ENCODE assay signal across 8 cellular contexts in the genomic region with DNA sequence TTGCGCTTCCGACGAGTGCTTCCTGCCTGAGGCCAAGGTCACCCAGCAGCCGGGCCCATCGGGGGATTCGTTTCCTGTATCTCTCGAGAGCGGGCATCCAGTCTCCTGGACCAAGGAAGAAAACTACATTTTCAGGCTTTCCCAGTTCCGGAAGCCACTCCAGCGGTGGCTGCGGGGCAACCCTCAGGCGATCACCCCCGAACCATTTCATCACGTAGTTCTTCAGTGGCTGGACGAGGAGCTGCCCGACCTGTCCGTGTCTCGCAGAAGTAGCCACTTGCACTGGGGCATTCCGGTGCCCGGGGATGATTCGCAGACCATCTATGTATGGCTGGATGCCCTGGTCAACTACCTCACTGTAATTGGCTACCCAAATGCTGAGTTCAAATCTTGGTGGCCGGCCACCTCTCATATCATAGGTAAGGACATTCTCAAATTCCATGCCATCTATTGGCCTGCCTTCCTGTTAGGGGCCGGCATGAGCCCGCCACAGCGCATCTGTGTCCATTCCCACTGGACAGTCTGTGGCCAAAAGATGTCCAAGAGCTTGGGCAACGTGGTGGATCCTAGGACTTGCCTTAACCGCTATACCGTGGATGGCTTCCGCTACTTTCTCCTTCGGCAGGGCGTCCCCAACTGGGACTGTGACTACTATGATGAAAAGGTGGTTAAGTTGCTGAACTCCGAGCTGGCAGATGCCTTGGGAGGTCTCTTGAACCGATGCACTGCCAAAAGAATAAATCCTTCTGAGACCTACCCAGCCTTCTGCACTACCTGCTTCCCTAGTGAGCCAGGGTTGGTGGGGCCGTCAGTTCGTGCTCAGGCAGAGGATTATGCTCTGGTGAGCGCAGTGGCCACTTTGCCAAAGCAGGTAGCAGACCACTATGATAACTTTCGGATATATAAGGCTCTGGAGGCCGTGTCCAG. TPM values are rescaled to one million over a fixed set of nuclear protein-coding genes. Genes with fewer than 3 reads are reported as not detected.
A peak's percentile ranks its signal among the peaks of the same experiment; 100 is the strongest.
DNase-seq lines count a peak whose midpoint lies in the region; ATAC-seq and TF ChIP-seq lines count a peak whose summit lies in the region.

No MANE protein-coding gene starts in this region.

- H3K27me3 ChIP-seq in fibroblast of lung (ENCODE audit: control insufficient read depth, insufficient read depth, low read length) (no peaks in the 10 kb centered on the region), neuronal stem cell (ENCODE audit: control insufficient read depth in 3 of 3, insufficient read depth in 3 of 3, low read depth in 1 of 3, low read length in 3 of 3) (no peaks in the 10 kb centered on the region)

- H3K4me1 ChIP-seq in fibroblast of lung (ENCODE audit: control insufficient read depth, extremely low read depth, insufficient read depth, low read length), result peaks cover 8% of the 10 kb centered on the region
- H3K4me1 ChIP-seq in neuronal stem cell (ENCODE audit: control insufficient read depth in 2 of 2, insufficient read depth in 1 of 2, low read depth in 1 of 2, low read length in 2 of 2), result peaks cover 7 to 10% of the 10 kb centered on the region in 2 donors

- H2AK5ac ChIP-seq in neuronal stem cell (ENCODE audit: low read depth, low read length), result no peak overlapping the region

- H3K36me3 ChIP-seq in fibroblast of lung (ENCODE audit: control insufficient read depth, insufficient read depth, low read length), result no peaks in the 10 kb centered on the region
- peaks cover 0 to 20% of the 10 kb centered on the region in 2 donors for H3K36me3 ChIP-seq in neuronal stem cell (replicated peaks in 1 of 2; ENCODE audit: control insufficient read depth in 2 of 2, insufficient read depth in 2 of 2, low read length in 2 of 2)

- H3K4ac ChIP-seq in neuronal stem cell (ENCODE audit: low read length), result no peak overlapping the region

- H2BK12ac ChIP-seq in neuronal stem cell (ENCODE audit: low read length), result no peak overlapping the region

- no peak overlapping the region for H3K18ac ChIP-seq in neuronal stem cell (ENCODE audit: low read length)

- peak overlapping the region; percentile 55 for H3K9ac ChIP-seq in fibroblast of lung (ENCODE audit: insufficient read depth, low read length)
- H3K9ac ChIP-seq in neuronal stem cell (ENCODE audit: low read depth, low read length, poor library complexity), result peak overlapping the region; percentile 89

- H3K4me2 ChIP-seq in fibroblast of lung (ENCODE audit: extremely low read depth, insufficient read depth, low read length), result peak overlapping the region; percentile 98
- H3K4me2 ChIP-seq in neuronal stem cell (ENCODE audit: insufficient read depth, low read length, poor library complexity, severe bottlenecking), result peak overlapping the region; percentile 97

- no peak overlapping the region for H2BK5ac ChIP-seq in neuronal stem cell (ENCODE audit: low read length)

- no peak overlapping the region for H4K8ac ChIP-seq in neuronal stem cell (ENCODE audit: low read depth, low read length)

- no peak overlapping the region for H2BK15ac ChIP-seq in neuronal stem cell (ENCODE audit: low read length)

- H3K4me3 ChIP-seq in WI38 (ENCODE audit: low read depth, low read length), result peak overlapping the region; percentile 90
- peak overlapping the region; percentile 74 to 92 (median 90) for H3K4me3 ChIP-seq in fibroblast of lung (replicated peaks in 1 of 4; ENCODE audit: control extremely low read depth in 1 of 4, insufficient read depth in 1 of 4, low read depth in 3 of 4, low read length in 4 of 4)
- peak overlapping the region; percentile 85 to 95 for H3K4me3 ChIP-seq in neuronal stem cell (ENCODE audit: low read length in 2 of 2)

- no peak overlapping the region for H4K91ac ChIP-seq in neuronal stem cell (ENCODE audit: low read depth, low read length, poor library complexity)

- no CpG with 5 or more reads among the region's 38 CpGs for WGBS in neuronal stem cell (ENCODE audit: extremely low coverage in 2 of 2, insufficient read length in 2 of 2, insufficient replicate concordance in 1 of 2), 2 donors

- TF ChIP-seq CTCF in WI38 (IDR thresholded peaks at IDR 0.05; ENCODE audit: low read depth, low read length) (no peak), fibroblast of lung (conservative IDR thresholded peaks at IDR 0.05 in 1 of 2, IDR thresholded peaks at IDR 0.05 in 1 of 2; ENCODE audit: low read depth in 1 of 2, low read length in 2 of 2) (no peak)

- no peak overlapping the region for H3K14ac ChIP-seq in neuronal stem cell (ENCODE audit: low read length)

- H4K20me1 ChIP-seq in fibroblast of lung (ENCODE audit: control insufficient read depth, extremely low read depth, insufficient read depth, low read length), result no peaks in the 10 kb centered on the region

- H2AFZ ChIP-seq in fibroblast of lung (ENCODE audit: low read length) (peak overlapping the region; percentile 98), neuronal stem cell (ENCODE audit: low read length) (peak overlapping the region; percentile 96)

- ATAC-seq in HG03097 (IDR thresholded peaks at IDR 0.05; ENCODE audit: low FRiP score, unreplicated experiment) (peak; percentile 19), HG02852 (IDR thresholded peaks at IDR 0.05; ENCODE audit: unreplicated experiment) (no peak), HG02981 (IDR thresholded peaks at IDR 0.05; ENCODE audit: unreplicated experiment) (no peak)

- peaks cover 9% of the 10 kb centered on the region for H3K79me1 ChIP-seq in neuronal stem cell (ENCODE audit: low read depth, low read length)

- peaks cover 35% of the 10 kb centered on the region for H3K79me2 ChIP-seq in fibroblast of lung (ENCODE audit: control insufficient read depth, insufficient read depth, low read length)

- H3K9me3 ChIP-seq in fibroblast of lung (ENCODE audit: control insufficient read depth, insufficient read depth, low read depth, low read length) (no peaks in the 10 kb centered on the region), neuronal stem cell (replicated peaks in 1 of 2; ENCODE audit: control insufficient read depth in 2 of 2, insufficient read depth in 1 of 2, low read depth in 1 of 2, low read length in 2 of 2) (no peaks in the 10 kb centered on the region)

- DNase-seq in CD1c-positive myeloid dendritic cell (ENCODE audit: extremely low spot score), result peak; percentile 41
- DNase-seq in fibroblast of lung (ENCODE audit: low read depth in 2 of 2), result peak; percentile 21 to 27
- no peak for DNase-seq in neuronal stem cell (ENCODE audit: low spot score)
- DNase-seq in SHP77 (lab: John Stamatoyannopoulos, UW), result no peak

- no peak overlapping the region for H3K23ac ChIP-seq in neuronal stem cell (ENCODE audit: low read depth, low read length, poor library complexity)

- peak overlapping the region; percentile 50 for H3K27ac ChIP-seq in fibroblast of lung (ENCODE audit: insufficient read depth, low read length)
- H3K27ac ChIP-seq in neuronal stem cell (replicated peaks; ENCODE audit: low read length), result no peak overlapping the region

- no peak overlapping the region for H2BK120ac ChIP-seq in neuronal stem cell (ENCODE audit: low read depth, low read length)

RNA-seq across cellular contexts. Expression of a gene that starts 1.0 kb away (rescaled TPM):
- 3.3 TPM in 2 replicates for total RNA-seq in fibroblast of lung
- 1.5 and 3.3 TPM in 2 replicates for polyA plus RNA-seq in fibroblast of lung
- polyA plus RNA-seq in fibroblast of lung (2012), result 1.4 and 3.1 TPM in 2 replicates
- 1.3 and 7.0 TPM in 2 replicates for polyA minus RNA-seq in fibroblast of lung (ENCODE audit: low replicate concordance)
- polyA plus RNA-seq in neuronal stem cell (2013, experiment 1 of 2), result 4.5 TPM
- 4.7 TPM for polyA plus RNA-seq in neuronal stem cell (2013, experiment 2 of 2)

RNA-seq across cellular contexts. Expression of a gene that starts 30.8 kb away (rescaled TPM):
- total RNA-seq in fibroblast of lung, result 6.9 and 10.2 TPM in 2 replicates
- polyA plus RNA-seq in fibroblast of lung, result 0.73 and 0.95 TPM in 2 replicates
- 0.24 and 1.1 TPM in 2 replicates for polyA plus RNA-seq in fibroblast of lung (2012)
- 0.15 and 2.1 TPM in 2 replicates for polyA minus RNA-seq in fibroblast of lung (ENCODE audit: low replicate concordance)
- polyA plus RNA-seq in neuronal stem cell (2013, experiment 1 of 2), result 8.6 TPM
- 8.4 TPM for polyA plus RNA-seq in neuronal stem cell (2013, experiment 2 of 2)

Comparison
In these comparisons a context has a peak if more than half of its experiments do, and no peak if none do; other contexts are left out.
1. DNase-seq: peak in CD1c-positive myeloid dendritic cell (single experiment) and fibroblast of lung (2 of 2); none in neuronal stem cell (single experiment) and SHP77 (0 of 2).
2. Peak in every context shown above with its lines, with median percentiles within 50 percentile points of each other: H3K4me3 ChIP-seq.